Comparison of ENCODE assay signal across 16 cellular contexts in the genomic region with DNA sequence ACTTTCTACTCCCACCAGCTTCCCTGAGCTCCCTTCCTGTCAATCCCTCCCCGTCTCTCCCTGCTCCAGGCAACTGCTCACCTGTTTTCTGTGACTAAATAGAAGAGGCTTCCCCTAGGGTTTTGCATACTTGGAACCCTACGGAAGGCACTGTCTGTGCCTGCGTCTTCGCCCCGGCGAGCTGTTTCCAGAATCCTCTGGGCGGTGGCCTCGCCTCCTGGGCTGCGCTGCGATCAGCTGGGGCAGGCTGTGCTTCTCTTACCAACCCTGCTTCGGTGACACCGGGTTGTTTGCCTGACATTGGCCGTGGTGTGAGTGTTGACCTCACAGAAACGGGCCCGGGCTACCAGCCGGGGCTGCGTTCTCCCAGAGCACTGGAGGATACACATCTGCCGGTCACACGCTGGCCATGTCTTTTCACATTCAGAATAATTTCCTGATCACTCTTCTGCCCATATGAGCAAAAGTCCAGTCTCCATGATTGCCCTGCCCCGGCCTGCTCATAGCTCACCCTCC.
A peak's percentile ranks its signal among the peaks of the same experiment; 100 is the strongest.
DNase-seq lines count a peak whose midpoint lies in the region; ATAC-seq and TF ChIP-seq lines count a peak whose summit lies in the region.
"Had no signal": no experiment of that assay in that cellular context is flagged by ENCODE, and none has a peak within 500 bp of the region (broad histone marks: within the 10 kb centered on the region; RNA-seq: fewer than 3 reads in every experiment).

No MANE protein-coding gene starts in this region.

- H3K4me3 Mint-ChIP-seq in activated T-cell treated with anti-CD3 and anti-CD28 coated beads, Interleukin-2, amount 50 U/mL, for 24 hours = peak overlapping the region; percentile 60
- H3K4me3 Mint-ChIP-seq in effector memory CD8-positive, alpha-beta T cell = peak overlapping the region; percentile 79 to 96
- H3K4me3 Mint-ChIP-seq in stimulated activated naive CD8-positive, alpha-beta T cell treated with anti-CD3 and anti-CD28 coated beads, Interleukin-15, amount 100 ng/mL, for 72 hours = peak overlapping the region; percentile 79 to 80
- H3K4me3 Mint-ChIP-seq: type B pancreatic cell had no signal

- H3K36me3 ChIP-seq in MM.1S (replicated peaks; ENCODE audit: insufficient read depth, low read length) = no peaks in the 10 kb centered on the region
- H3K36me3 ChIP-seq: heart left ventricle, SJCRH30 had no signal

- no peaks in the 10 kb centered on the region for H3K79me2 ChIP-seq in MM.1S (ENCODE audit: low read length)

- DNase-seq in activated T-cell treated with anti-CD3 and anti-CD28 coated beads, Interleukin-2, amount 50 U/mL, for 24 hours = no peak
- DNase-seq in activated T-cell treated with anti-CD3 and anti-CD28 coated beads, Interleukin-2, amount 50 U/mL, for 1 hour = no peak
- DNase-seq in MM.1S (no peak), NOMO-1 treated with DMSO at 0.1 percent for 48 hours (lab: John Stamatoyannopoulos, UW; ENCODE audit: unreplicated experiment) (no peak), cortex of kidney (lab: John Stamatoyannopoulos, UW) (no peak), NCI-H345 treated with DMSO at 0.1 percent for 48 hours (lab: John Stamatoyannopoulos, UW; ENCODE audit: unreplicated experiment) (no peak)
- DNase-seq in effector memory CD8-positive, alpha-beta T cell = no peak
- no peak for DNase-seq in stimulated activated naive CD8-positive, alpha-beta T cell treated with anti-CD3 and anti-CD28 coated beads, Interleukin-15, amount 100 ng/mL, for 72 hours
- DNase-seq: amniotic stem cell, DMS79 treated with DMSO at 0.1 percent for 48 hours, NCI-H146, NCI-H526 treated with DMSO at 0.1 percent for 48 hours had no signal

- H3F3A ChIP-seq in MM.1S (ENCODE audit: insufficient read depth, low read length) = peaks cover 19% of the 10 kb centered on the region

- no peaks in the 10 kb centered on the region for H4K20me1 ChIP-seq in MM.1S (ENCODE audit: insufficient read depth, low read length)

- H3K27me3 ChIP-seq in MM.1S (replicated peaks; ENCODE audit: insufficient read depth, low read length) = no peaks in the 10 kb centered on the region
- H3K27me3 ChIP-seq: SJCRH30 had no signal

- H3K9me3 ChIP-seq in MM.1S (replicated peaks; ENCODE audit: insufficient read depth, low read length) = no peaks in the 10 kb centered on the region
- H3K9me3 ChIP-seq: SJCRH30 had no signal

- H3K4me1 ChIP-seq in MM.1S (ENCODE audit: low read length) = peaks cover 18% of the 10 kb centered on the region

- peaks cover 55% of the 10 kb centered on the region for H3K4me1 Mint-ChIP-seq in activated T-cell treated with anti-CD3 and anti-CD28 coated beads, Interleukin-2, amount 50 U/mL, for 24 hours (ENCODE audit: low read depth)
- peaks cover 42 to 51% of the 10 kb centered on the region in 2 donors for H3K4me1 Mint-ChIP-seq in effector memory CD8-positive, alpha-beta T cell (ENCODE audit: low read depth in 2 of 2)
- H3K4me1 Mint-ChIP-seq in stimulated activated naive CD8-positive, alpha-beta T cell treated with anti-CD3 and anti-CD28 coated beads, Interleukin-15, amount 100 ng/mL, for 72 hours = peaks cover 61% of the 10 kb centered on the region

- H3K27ac ChIP-seq in MM.1S (ENCODE audit: low read length) = peak overlapping the region; percentile 90; the same call in 1 of the 2 replicates
- H3K27ac ChIP-seq: heart left ventricle, SJCRH30 had no signal

- no peaks in the 10 kb centered on the region for H3K9me2 ChIP-seq in MM.1S (replicated peaks; ENCODE audit: insufficient read depth, low read length)

- peak overlapping the region; percentile 59; the same call in 1 of the 2 replicates for H3K9ac ChIP-seq in MM.1S (ENCODE audit: low read length)

- no peaks in the 10 kb centered on the region for H3K36me3 Mint-ChIP-seq in activated T-cell treated with anti-CD3 and anti-CD28 coated beads, Interleukin-2, amount 50 U/mL, for 24 hours (ENCODE audit: low read depth)
- H3K36me3 Mint-ChIP-seq in effector memory CD8-positive, alpha-beta T cell (ENCODE audit: insufficient read depth) = peaks cover 33% of the 10 kb centered on the region
- H3K36me3 Mint-ChIP-seq: type B pancreatic cell had no signal

- ATAC-seq in effector memory CD8-positive, alpha-beta T cell (replicated peaks) = peak; percentile 11
- ATAC-seq in stimulated activated naive CD8-positive, alpha-beta T cell treated with anti-CD3 and anti-CD28 coated beads, Interleukin-15, amount 100 ng/mL, for 72 hours = no peak

- peak overlapping the region; percentile 88 for H3K4me2 ChIP-seq in MM.1S (ENCODE audit: low read depth, low read length)

- peak overlapping the region; percentile 77 for H3K27ac Mint-ChIP-seq in activated T-cell treated with anti-CD3 and anti-CD28 coated beads, Interleukin-2, amount 50 U/mL, for 24 hours
- peak overlapping the region; percentile 86 to 99 for H3K27ac Mint-ChIP-seq in effector memory CD8-positive, alpha-beta T cell
- H3K27ac Mint-ChIP-seq in stimulated activated naive CD8-positive, alpha-beta T cell treated with anti-CD3 and anti-CD28 coated beads, Interleukin-15, amount 100 ng/mL, for 72 hours = peak overlapping the region; percentile 88 to 90
- H3K27ac Mint-ChIP-seq: type B pancreatic cell had no signal

- no peaks in the 10 kb centered on the region for H3K27me3 Mint-ChIP-seq in activated T-cell treated with anti-CD3 and anti-CD28 coated beads, Interleukin-2, amount 50 U/mL, for 24 hours
- no peaks in the 10 kb centered on the region for H3K27me3 Mint-ChIP-seq in effector memory CD8-positive, alpha-beta T cell
- H3K27me3 Mint-ChIP-seq in stimulated activated naive CD8-positive, alpha-beta T cell treated with anti-CD3 and anti-CD28 coated beads, Interleukin-15, amount 100 ng/mL, for 72 hours = no peaks in the 10 kb centered on the region
- H3K27me3 Mint-ChIP-seq: type B pancreatic cell had no signal

- H3K9me3 Mint-ChIP-seq in activated T-cell treated with anti-CD3 and anti-CD28 coated beads, Interleukin-2, amount 50 U/mL, for 24 hours = no peaks in the 10 kb centered on the region
- H3K9me3 Mint-ChIP-seq in effector memory CD8-positive, alpha-beta T cell = no peaks in the 10 kb centered on the region
- no peaks in the 10 kb centered on the region for H3K9me3 Mint-ChIP-seq in stimulated activated naive CD8-positive, alpha-beta T cell treated with anti-CD3 and anti-CD28 coated beads, Interleukin-15, amount 100 ng/mL, for 72 hours
- H3K9me3 Mint-ChIP-seq: type B pancreatic cell had no signal

- H3K4me3 ChIP-seq in MM.1S (ENCODE audit: low read length) = peak overlapping the region; percentile 57
- H3K4me3 ChIP-seq: lung had no signal

- peak overlapping the region; percentile 87 for H2AFZ ChIP-seq in MM.1S (ENCODE audit: low read length)

- TF ChIP-seq CTCF in MM.1S (IDR thresholded peaks at IDR 0.05; ENCODE audit: low read length) = no peak
